ENCODE assay signal across 20 cellular contexts in genomic region chr19:57776764-57777296, GRCh38. TPM values are rescaled to one million over a fixed set of nuclear protein-coding genes. Genes with fewer than 3 reads are reported as not detected.
DNase-seq lines count a peak whose midpoint lies in the region; ATAC-seq, FAIRE-seq and TF ChIP-seq lines count a peak whose summit lies in the region.
"Had no signal": no experiment of that assay in that cellular context is flagged by ENCODE, and none has a peak within 500 bp of the region (broad histone marks: within the 10 kb centered on the region; RNA-seq: fewer than 3 reads in every experiment).

No MANE protein-coding gene starts in this region.

- H3K4me3 ChIP-seq in liver (ENCODE audit: low read depth in 1 of 3, low read length in 3 of 3) (peak overlapping the region in 2 of 3 donors; percentile 9 to 19), right lobe of liver (no peak overlapping the region), astrocyte (ENCODE audit: insufficient read depth, low read depth, low read length) (no peak overlapping the region)
- H3K4me3 ChIP-seq: GM23248 had no signal

- H3K27ac Mint-ChIP-seq in astrocyte (ENCODE audit: unreplicated experiment) (no peak overlapping the region), progenitor cell of endocrine pancreas (peak overlapping the region; percentile 52)
- peak overlapping the region; percentile 85 for H3K27ac Mint-ChIP-seq in stimulated activated naive B cell treated with anti-CD40 and anti-IgM and Interleukin-4, amounts not matched to agents 10 μg/mL and 1 μg/mL and 100 μg/mL, for 72 hours
- H3K27ac Mint-ChIP-seq: CD4-positive, alpha-beta T cell had no signal

- no peaks in the 10 kb centered on the region for H3K4me1 ChIP-seq in liver (ENCODE audit: control insufficient read depth in 4 of 4, insufficient read depth in 4 of 4, low read length in 3 of 4)
- H3K4me1 ChIP-seq in right lobe of liver = peaks cover 0 to 9% (median 0%) of the 10 kb centered on the region in 4 donors
- H3K4me1 ChIP-seq in astrocyte (ENCODE audit: insufficient read depth, low read length) = no peaks in the 10 kb centered on the region

- H3K36me3 ChIP-seq in liver (ENCODE audit: control insufficient read depth in 4 of 4, insufficient read depth in 3 of 4, low read depth in 1 of 4, low read length in 3 of 4) (peaks cover 2 to 64% (median 53%) of the 10 kb centered on the region in 4 donors), right lobe of liver (peaks cover 0 to 26% (median 13%) of the 10 kb centered on the region in 4 donors), astrocyte (ENCODE audit: insufficient read depth, low read length) (peaks cover 38% of the 10 kb centered on the region)

- peaks cover 5% of the 10 kb centered on the region for H3K4me1 Mint-ChIP-seq in astrocyte (ENCODE audit: low read depth, unreplicated experiment)
- no peaks in the 10 kb centered on the region for H3K4me1 Mint-ChIP-seq in progenitor cell of endocrine pancreas (ENCODE audit: low read depth)
- peaks cover 39 to 64% of the 10 kb centered on the region in 2 donors for H3K4me1 Mint-ChIP-seq in stimulated activated naive B cell treated with anti-CD40 and anti-IgM and Interleukin-4, amounts not matched to agents 10 μg/mL and 1 μg/mL and 100 μg/mL, for 72 hours

- H3K4me3 Mint-ChIP-seq in astrocyte (ENCODE audit: unreplicated experiment) (peak overlapping the region; percentile 10), progenitor cell of endocrine pancreas (ENCODE audit: low read depth) (no peak overlapping the region)
- H3K4me3 Mint-ChIP-seq in stimulated activated naive B cell treated with anti-CD40 and anti-IgM and Interleukin-4, amounts not matched to agents 10 μg/mL and 1 μg/mL and 100 μg/mL, for 72 hours = peak overlapping the region in 1 of 2 donors; percentile 54
- H3K4me3 Mint-ChIP-seq: CD4-positive, alpha-beta T cell had no signal

- intact Hi-C loops in right lobe of liver (cut with DNase I) (no loop called here), head of caudate nucleus (cut with DNase I) (no loop called here)

- no peak for TF ChIP-seq RAD21 in liver (IDR thresholded peaks at IDR 0.05)

- ATAC-seq in right lobe of liver (no peak), HG03280 (IDR thresholded peaks at IDR 0.05; ENCODE audit: unreplicated experiment) (no peak)
- no peak for ATAC-seq in stimulated activated naive B cell treated with anti-CD40 and anti-IgM and Interleukin-4, amounts not matched to agents 10 μg/mL and 1 μg/mL and 100 μg/mL, for 72 hours (replicated peaks)
- ATAC-seq: HCT116 had no signal

- H3K9me3 ChIP-seq in liver (ENCODE audit: control insufficient read depth in 4 of 4, low read length in 3 of 4) = peaks cover 1 to 43% (median 25%) of the 10 kb centered on the region in 4 donors
- H3K9me3 ChIP-seq in right lobe of liver = peaks cover 0 to 3% (median 0%) of the 10 kb centered on the region in 4 donors
- peaks cover 51% of the 10 kb centered on the region for H3K9me3 ChIP-seq in astrocyte (ENCODE audit: insufficient read depth, low read depth, low read length)

- TF ChIP-seq CTCF in liver (IDR thresholded peaks at IDR 0.05; ENCODE audit: low read depth, low read length, missing input control) = no peak
- no peak for TF ChIP-seq CTCF in right lobe of liver (IDR thresholded peaks at IDR 0.05)
- no peak for TF ChIP-seq CTCF in astrocyte (IDR thresholded peaks at IDR 0.05; ENCODE audit: insufficient read depth, low read depth, low read length)
- TF ChIP-seq CTCF in progenitor cell of endocrine pancreas (IDR thresholded peaks at IDR 0.05; ENCODE audit: unreplicated experiment) = no peak
- no peak for TF ChIP-seq CTCF in GM13976 (IDR thresholded peaks at IDR 0.05; ENCODE audit: borderline replicate concordance, control extremely low read depth, extremely low read depth, insufficient read depth, missing control alignments)

- no peak overlapping the region for H3K4me2 ChIP-seq in astrocyte (ENCODE audit: low read length)

- H3K27ac ChIP-seq in liver (ENCODE audit: low read depth in 1 of 2, low read length in 2 of 2) (no peak overlapping the region), right lobe of liver (no peak overlapping the region), astrocyte (ENCODE audit: low read depth, low read length) (no peak overlapping the region)
- H3K27ac ChIP-seq: GM23248 had no signal

- in situ Hi-C loops in GM13976 (cut with MboI; ENCODE audit: low sequenced_read_pairs, unreplicated experiment) = no loop called here

- H3K79me2 ChIP-seq in astrocyte (ENCODE audit: insufficient read depth, low read length) = peaks cover 87% of the 10 kb centered on the region

- no peak for DNase-seq in right lobe of liver
- no peak for DNase-seq in astrocyte (ENCODE audit: low read depth)
- no peak for DNase-seq in progenitor cell of endocrine pancreas (ENCODE audit: low spot score, unreplicated experiment)
- DNase-seq in stimulated activated naive B cell treated with anti-CD40 and anti-IgM and Interleukin-4, amounts not matched to agents 10 μg/mL and 1 μg/mL and 100 μg/mL, for 72 hours = no peak
- DNase-seq in head of caudate nucleus = no peak
- no peak for DNase-seq in GM13976 (ENCODE audit: low spot score)
- DNase-seq: C1 segment of cervical spinal cord; CD4-positive, alpha-beta T cell; COR-L47; DMS153; GM23248 had no signal

- H2AFZ ChIP-seq in astrocyte (ENCODE audit: low read depth, low read length) = no peak overlapping the region
- H2AFZ ChIP-seq: GM23248 had no signal

- H3K9me3 Mint-ChIP-seq in astrocyte (ENCODE audit: unreplicated experiment) = peaks cover 13% of the 10 kb centered on the region
- peaks cover 53% of the 10 kb centered on the region for H3K9me3 Mint-ChIP-seq in progenitor cell of endocrine pancreas (ENCODE audit: low read depth)
- H3K9me3 Mint-ChIP-seq in stimulated activated naive B cell treated with anti-CD40 and anti-IgM and Interleukin-4, amounts not matched to agents 10 μg/mL and 1 μg/mL and 100 μg/mL, for 72 hours = peaks cover 12 to 14% of the 10 kb centered on the region in 2 donors

- FAIRE-seq in astrocyte (lab: Jason Lieb, UNC) = no peak
- FAIRE-seq: A204.1, D721Med, GM18507, H54 had no signal

- TF ChIP-seq POLR2A in right lobe of liver (IDR thresholded peaks at IDR 0.05) = no peak

- no peak overlapping the region for H3K9ac ChIP-seq in liver (ENCODE audit: low read depth in 1 of 2, low read length in 2 of 2)
- no peak overlapping the region for H3K9ac ChIP-seq in astrocyte (ENCODE audit: low read length)
- H3K9ac ChIP-seq: GM23248 had no signal

- H3K27me3 Mint-ChIP-seq in astrocyte (ENCODE audit: low read depth, unreplicated experiment) (no peaks in the 10 kb centered on the region), progenitor cell of endocrine pancreas (no peaks in the 10 kb centered on the region)
- no peaks in the 10 kb centered on the region for H3K27me3 Mint-ChIP-seq in stimulated activated naive B cell treated with anti-CD40 and anti-IgM and Interleukin-4, amounts not matched to agents 10 μg/mL and 1 μg/mL and 100 μg/mL, for 72 hours
- H3K27me3 Mint-ChIP-seq: B cell; CD4-positive, alpha-beta T cell had no signal

- no peaks in the 10 kb centered on the region for H3K27me3 ChIP-seq in liver (ENCODE audit: control insufficient read depth in 4 of 4, insufficient read depth in 4 of 4, low read length in 3 of 4)
- no peaks in the 10 kb centered on the region for H3K27me3 ChIP-seq in right lobe of liver
- no peaks in the 10 kb centered on the region for H3K27me3 ChIP-seq in astrocyte (ENCODE audit: insufficient read depth, low read length)

- H3K36me3 Mint-ChIP-seq in astrocyte (ENCODE audit: low read depth, unreplicated experiment) (peaks cover 50% of the 10 kb centered on the region), progenitor cell of endocrine pancreas (ENCODE audit: insufficient read depth) (peaks cover 84% of the 10 kb centered on the region)
- peaks cover 68 to 84% of the 10 kb centered on the region in 2 donors for H3K36me3 Mint-ChIP-seq in stimulated activated naive B cell treated with anti-CD40 and anti-IgM and Interleukin-4, amounts not matched to agents 10 μg/mL and 1 μg/mL and 100 μg/mL, for 72 hours

- peaks cover 13% of the 10 kb centered on the region for H4K20me1 ChIP-seq in astrocyte (ENCODE audit: insufficient read depth, low read length)

- WGBS in liver = 89% methylated on average over 6 of the region's 6 CpGs
- WGBS in right lobe of liver (ENCODE audit: insufficient coverage, low coverage, low lambda C conversion rate, missing lambda C conversion rate) = 68% methylated on average over 3 of the region's 6 CpGs

TF ChIP-seq in liver, 16 proteins besides CTCF, POLR2A, EP300 and RAD21:
- TF ChIP-seq YY1 (IDR thresholded peaks at IDR 0.05) (no peak), NR2F2 (IDR thresholded peaks at IDR 0.05) (no peak)

RNA-seq across cellular contexts. Expression of gene ZNF586, which starts 7.4 kb away (rescaled TPM):
- total RNA-seq in liver (10 to 100 TPM; 10.4 to 11.8 TPM), right lobe of liver (1 to 10 TPM; 4.0 to 8.4 (median 5.9) TPM), astrocyte (8.8 and 11.5 TPM in 2 replicates), progenitor cell of endocrine pancreas (33.1 and 33.2 TPM in 2 replicates)
- polyA plus RNA-seq in liver = 1 to 10 TPM; 2.3 to 3.1 TPM

RNA-seq across cellular contexts. Expression of gene ZNF776, which starts 30.2 kb away (rescaled TPM):
- total RNA-seq in liver (10 to 100 TPM in 1 of 2 donors, 1 to 10 TPM in 1; 8.7 to 20.3 TPM), right lobe of liver (10 to 100 TPM in 1 of 6 experiments, 1 to 10 TPM in 5; 3.7 to 11.6 (median 5.7) TPM), astrocyte (17.4 and 17.5 TPM in 2 replicates), progenitor cell of endocrine pancreas (32.8 and 35.3 TPM in 2 replicates)
- 1 to 10 TPM; 2.0 to 4.1 TPM for polyA plus RNA-seq in liver

RNA-seq across cellular contexts. Expression of gene ZNF552, which starts 37.9 kb away (rescaled TPM):
- 10 to 100 TPM in 1 of 2 donors, 1 to 10 TPM in 1; 5.4 to 16.1 TPM for total RNA-seq in liver
- polyA plus RNA-seq in liver = 1 to 10 TPM; 3.1 to 5.5 TPM
- total RNA-seq in right lobe of liver = 1 to 10 TPM; 2.6 to 9.0 (median 4.9) TPM
- total RNA-seq in astrocyte = 7.2 and 9.6 TPM in 2 replicates
- 27.2 and 27.9 TPM in 2 replicates for total RNA-seq in progenitor cell of endocrine pancreas

RNA-seq across cellular contexts. Expression of gene ZNF671, which starts 49.4 kb away (rescaled TPM):
- 1 to 10 TPM; 2.4 to 9.3 TPM for total RNA-seq in liver
- polyA plus RNA-seq in liver = 1 to 10 TPM in 1 of 2 donors, under 1 TPM in 1; 0.78 to 1.6 TPM
- total RNA-seq in right lobe of liver = 1 to 10 TPM; 1.1 to 2.5 (median 1.9) TPM
- 8.0 and 8.2 TPM in 2 replicates for total RNA-seq in astrocyte
- total RNA-seq in progenitor cell of endocrine pancreas = 11.7 and 15.4 TPM in 2 replicates
- total RNA-seq: HT-29 had no signal

RNA-seq across cellular contexts. Expression of gene ZNF587B, which starts 53.3 kb away (rescaled TPM):
- 10 to 100 TPM; 10.2 to 30.2 TPM for total RNA-seq in liver
- polyA plus RNA-seq in liver = 1 to 10 TPM; 3.0 to 3.6 TPM
- 10 to 100 TPM in 3 of 6 experiments, 1 to 10 TPM in 3; 7.2 to 13.1 (median 10.4) TPM for total RNA-seq in right lobe of liver
- total RNA-seq in astrocyte = 15.2 and 17.9 TPM in 2 replicates
- 24.9 and 29.8 TPM in 2 replicates for total RNA-seq in progenitor cell of endocrine pancreas

Comparison
In these comparisons a context has a peak if more than half of its experiments do, and no peak if none do; other contexts are left out.
1. H3K4me3 ChIP-seq: peak in liver (2 of 3); none in right lobe of liver (0 of 3) and astrocyte (single experiment).